ENCODE assay signal across 24 cellular contexts in the genomic region with DNA sequence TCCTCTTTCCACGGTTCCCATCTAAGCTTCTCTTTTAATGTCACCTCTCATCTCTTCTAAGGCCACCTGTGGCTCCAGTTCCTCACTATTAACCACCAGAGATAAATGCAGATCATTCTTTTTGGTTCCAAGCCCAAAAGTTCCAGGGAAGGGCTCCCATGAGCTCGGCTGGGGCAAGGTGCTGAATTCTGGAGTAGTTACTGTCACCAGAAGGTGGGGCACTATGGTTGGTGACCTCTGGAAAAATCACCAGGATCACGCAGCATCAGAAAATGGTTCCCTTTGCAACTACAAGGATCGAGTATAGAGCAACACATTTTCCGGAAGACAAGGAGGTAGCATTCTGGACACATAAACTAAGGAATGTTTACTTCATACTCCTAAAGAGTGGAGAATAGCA.
"Had no signal": no experiment of that assay in that cellular context is flagged by ENCODE, and none has a peak within 500 bp of the region (broad histone marks: within the 10 kb centered on the region; RNA-seq: fewer than 3 reads in every experiment).

No MANE protein-coding gene starts in this region.

- H3K9me3 ChIP-seq: left lung, pancreas, psoas muscle, right atrium auricular region, tibial nerve had no signal

- H3K4me3 Mint-ChIP-seq: activated CD4-positive, alpha-beta memory T cell treated with anti-CD3 and anti-CD28 coated beads, Interleukin-2, amount 10 ng/mL, durations not matched to agents 7 days and 5 days; activated CD4-positive, alpha-beta T cell treated with anti-CD3 and anti-CD28 coated beads, Interleukin-2, amount 10 ng/mL, durations not matched to agents 24 days and 14 days; activated naive CD4-positive, alpha-beta T cell treated with anti-CD3 and anti-CD28 coated beads for 36 hours; activated naive CD8-positive, alpha-beta T cell treated with anti-CD3 and anti-CD28 coated beads, Interleukin-2, amount 10 ng/mL, durations not matched to agents 7 days and 5 days; activated T-cell treated with anti-CD3 and anti-CD28 coated beads, Interleukin-2, amount 50 U/mL, for 72 hours; immature natural killer cell; memory B cell; nephron; stimulated activated naive CD8-positive, alpha-beta T cell treated with anti-CD3 and anti-CD28 coated beads, Interleukin-15, amount 100 ng/mL, for 72 hours; T-helper 1 cell treated with Interleukin-12 subunit alpha and Interleukin-12 subunit beta and Interleukin-4 antibody, amounts not matched to agents 30 μg/mL and 1 μg/mL, for 36 hours had no signal

- ATAC-seq: activated CD4-positive, CD25-positive, alpha-beta regulatory T cell treated with anti-CD3 and anti-CD28 coated beads, Interleukin-2, amount 50 U/mL, for 24 hours; activated T-cell treated with anti-CD3 and anti-CD28 coated beads, Interleukin-2, amount 50 U/mL, for 72 hours; left lung; pancreas; psoas muscle; stimulated activated naive CD8-positive, alpha-beta T cell treated with anti-CD3 and anti-CD28 coated beads, Interleukin-15, amount 100 ng/mL, for 72 hours had no signal

- H3K4me3 ChIP-seq: coronary artery, left lung, pancreas, psoas muscle, right atrium auricular region, tibial nerve had no signal

- H3K27ac ChIP-seq: coronary artery, left lung, pancreas, psoas muscle, right atrium auricular region, tibial nerve had no signal

- H3K4me1 Mint-ChIP-seq: activated CD4-positive, alpha-beta memory T cell treated with anti-CD3 and anti-CD28 coated beads, Interleukin-2, amount 10 ng/mL, durations not matched to agents 7 days and 5 days; activated CD4-positive, alpha-beta T cell treated with anti-CD3 and anti-CD28 coated beads, Interleukin-2, amount 10 ng/mL, durations not matched to agents 24 days and 14 days; activated naive CD8-positive, alpha-beta T cell treated with anti-CD3 and anti-CD28 coated beads, Interleukin-2, amount 10 ng/mL, durations not matched to agents 7 days and 5 days; immature natural killer cell; memory B cell; stimulated activated naive CD8-positive, alpha-beta T cell treated with anti-CD3 and anti-CD28 coated beads, Interleukin-15, amount 100 ng/mL, for 72 hours had no signal

- H3K36me3 ChIP-seq: left lung, pancreas, right atrium auricular region, tibial nerve had no signal

- FAIRE-seq: endometrium, pancreas had no signal

- H3K27ac Mint-ChIP-seq: activated CD4-positive, alpha-beta memory T cell treated with anti-CD3 and anti-CD28 coated beads, Interleukin-2, amount 10 ng/mL, durations not matched to agents 7 days and 5 days; activated CD4-positive, alpha-beta T cell treated with anti-CD3 and anti-CD28 coated beads, Interleukin-2, amount 10 ng/mL, durations not matched to agents 24 days and 14 days; activated naive CD4-positive, alpha-beta T cell treated with anti-CD3 and anti-CD28 coated beads for 36 hours; activated naive CD8-positive, alpha-beta T cell treated with anti-CD3 and anti-CD28 coated beads, Interleukin-2, amount 10 ng/mL, durations not matched to agents 7 days and 5 days; activated T-cell treated with anti-CD3 and anti-CD28 coated beads, Interleukin-2, amount 50 U/mL, for 72 hours; immature natural killer cell; memory B cell; nephron; stimulated activated naive CD8-positive, alpha-beta T cell treated with anti-CD3 and anti-CD28 coated beads, Interleukin-15, amount 100 ng/mL, for 72 hours; T-helper 1 cell treated with Interleukin-12 subunit alpha and Interleukin-12 subunit beta and Interleukin-4 antibody, amounts not matched to agents 30 μg/mL and 1 μg/mL, for 36 hours had no signal

- H3K27me3 ChIP-seq: left lung, pancreas, right atrium auricular region, tibial nerve had no signal

- H3K4me1 ChIP-seq: left lung, psoas muscle, tibial nerve had no signal

- H3K36me3 Mint-ChIP-seq: activated naive CD8-positive, alpha-beta T cell treated with anti-CD3 and anti-CD28 coated beads, Interleukin-2, amount 10 ng/mL, durations not matched to agents 7 days and 5 days; immature natural killer cell; memory B cell had no signal

- H3K27me3 Mint-ChIP-seq: activated CD4-positive, alpha-beta memory T cell treated with anti-CD3 and anti-CD28 coated beads, Interleukin-2, amount 10 ng/mL, durations not matched to agents 7 days and 5 days; activated CD4-positive, alpha-beta T cell treated with anti-CD3 and anti-CD28 coated beads, Interleukin-2, amount 10 ng/mL, durations not matched to agents 24 days and 14 days; activated naive CD8-positive, alpha-beta T cell treated with anti-CD3 and anti-CD28 coated beads, Interleukin-2, amount 10 ng/mL, durations not matched to agents 7 days and 5 days; memory B cell had no signal

- H3K9me3 Mint-ChIP-seq: activated CD4-positive, alpha-beta memory T cell treated with anti-CD3 and anti-CD28 coated beads, Interleukin-2, amount 10 ng/mL, durations not matched to agents 7 days and 5 days; activated CD4-positive, alpha-beta T cell treated with anti-CD3 and anti-CD28 coated beads, Interleukin-2, amount 10 ng/mL, durations not matched to agents 24 days and 14 days; activated naive CD4-positive, alpha-beta T cell treated with anti-CD3 and anti-CD28 coated beads for 36 hours; activated naive CD8-positive, alpha-beta T cell treated with anti-CD3 and anti-CD28 coated beads, Interleukin-2, amount 10 ng/mL, durations not matched to agents 7 days and 5 days; immature natural killer cell; memory B cell; stimulated activated naive CD8-positive, alpha-beta T cell treated with anti-CD3 and anti-CD28 coated beads, Interleukin-15, amount 100 ng/mL, for 72 hours; T-helper 1 cell treated with Interleukin-12 subunit alpha and Interleukin-12 subunit beta and Interleukin-4 antibody, amounts not matched to agents 30 μg/mL and 1 μg/mL, for 36 hours had no signal

- DNase-seq: activated CD4-positive, alpha-beta memory T cell treated with anti-CD3 and anti-CD28 coated beads, Interleukin-2, amount 10 ng/mL, durations not matched to agents 7 days and 5 days; activated CD4-positive, alpha-beta T cell treated with anti-CD3 and anti-CD28 coated beads, Interleukin-2, amount 10 ng/mL, durations not matched to agents 24 days and 14 days; activated effector memory CD4-positive, alpha-beta T cell treated with Interleukin-2 at 50 U/mL for 16 hours; activated naive CD4-positive, alpha-beta T cell treated with anti-CD3 and anti-CD28 coated beads for 36 hours; activated naive CD8-positive, alpha-beta T cell treated with anti-CD3 and anti-CD28 coated beads, Interleukin-2, amount 10 ng/mL, durations not matched to agents 7 days and 5 days; activated T-cell treated with anti-CD3 and anti-CD28 coated beads, Interleukin-2, amount 50 U/mL, for 72 hours; amniotic stem cell; cerebellar nuclear complex; foreskin fibroblast; immature natural killer cell; left lung; pancreas; psoas muscle; stimulated activated CD4-positive, alpha-beta T cell treated with anti-CD3 and anti-CD28 coated beads, Interleukin-4, amount 100 ng/mL, for 4 hours; stimulated activated naive CD8-positive, alpha-beta T cell treated with anti-CD3 and anti-CD28 coated beads, Interleukin-15, amount 100 ng/mL, for 72 hours; T1000 had no signal
